2 cellular contexts compared by ENCODE assay signal in the genomic region with DNA sequence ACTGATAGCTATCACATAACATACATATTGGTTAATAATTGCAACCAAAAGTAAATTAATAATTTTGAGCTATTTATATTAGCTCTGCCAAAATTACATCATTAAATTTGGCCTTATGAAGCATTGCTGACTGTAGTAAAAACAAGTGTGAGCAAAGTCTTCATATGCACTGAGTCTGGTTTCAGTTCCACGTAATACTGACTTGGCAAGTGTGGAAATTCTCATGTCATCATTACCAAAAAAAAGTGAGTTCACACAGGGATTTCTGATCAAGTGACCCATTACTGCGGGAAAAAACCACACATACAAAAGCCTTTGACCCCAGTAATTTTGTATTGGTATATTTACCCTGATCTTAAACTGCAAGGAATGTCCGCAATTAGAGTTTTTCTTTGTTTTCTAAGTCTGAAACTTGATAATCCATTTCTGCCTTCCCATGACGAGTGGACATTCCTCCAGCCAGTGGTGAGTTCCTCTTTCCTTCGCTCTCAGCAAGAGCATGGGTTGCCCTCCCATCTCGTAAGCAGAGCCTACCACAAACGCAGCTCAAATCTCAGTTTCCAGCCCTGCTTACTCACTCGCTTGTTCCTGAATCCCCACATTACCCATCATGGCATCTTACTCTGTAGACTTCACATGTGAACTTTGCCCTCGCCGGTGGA.
TF ChIP-seq lines count a peak whose summit lies in the region.

No MANE protein-coding gene starts in this region.

TF ChIP-seq in liver, 16 proteins besides CTCF, POLR2A, EP300 and RAD21 (continued from another document):
- TF ChIP-seq, protein P1, sequence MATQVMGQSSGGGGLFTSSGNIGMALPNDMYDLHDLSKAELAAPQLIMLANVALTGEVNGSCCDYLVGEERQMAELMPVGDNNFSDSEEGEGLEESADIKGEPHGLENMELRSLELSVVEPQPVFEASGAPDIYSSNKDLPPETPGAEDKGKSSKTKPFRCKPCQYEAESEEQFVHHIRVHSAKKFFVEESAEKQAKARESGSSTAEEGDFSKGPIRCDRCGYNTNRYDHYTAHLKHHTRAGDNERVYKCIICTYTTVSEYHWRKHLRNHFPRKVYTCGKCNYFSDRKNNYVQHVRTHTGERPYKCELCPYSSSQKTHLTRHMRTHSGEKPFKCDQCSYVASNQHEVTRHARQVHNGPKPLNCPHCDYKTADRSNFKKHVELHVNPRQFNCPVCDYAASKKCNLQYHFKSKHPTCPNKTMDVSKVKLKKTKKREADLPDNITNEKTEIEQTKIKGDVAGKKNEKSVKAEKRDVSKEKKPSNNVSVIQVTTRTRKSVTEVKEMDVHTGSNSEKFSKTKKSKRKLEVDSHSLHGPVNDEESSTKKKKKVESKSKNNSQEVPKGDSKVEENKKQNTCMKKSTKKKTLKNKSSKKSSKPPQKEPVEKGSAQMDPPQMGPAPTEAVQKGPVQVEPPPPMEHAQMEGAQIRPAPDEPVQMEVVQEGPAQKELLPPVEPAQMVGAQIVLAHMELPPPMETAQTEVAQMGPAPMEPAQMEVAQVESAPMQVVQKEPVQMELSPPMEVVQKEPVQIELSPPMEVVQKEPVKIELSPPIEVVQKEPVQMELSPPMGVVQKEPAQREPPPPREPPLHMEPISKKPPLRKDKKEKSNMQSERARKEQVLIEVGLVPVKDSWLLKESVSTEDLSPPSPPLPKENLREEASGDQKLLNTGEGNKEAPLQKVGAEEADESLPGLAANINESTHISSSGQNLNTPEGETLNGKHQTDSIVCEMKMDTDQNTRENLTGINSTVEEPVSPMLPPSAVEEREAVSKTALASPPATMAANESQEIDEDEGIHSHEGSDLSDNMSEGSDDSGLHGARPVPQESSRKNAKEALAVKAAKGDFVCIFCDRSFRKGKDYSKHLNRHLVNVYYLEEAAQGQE (IDR thresholded peaks at IDR 0.05): no peak
- TF ChIP-seq, protein P2, sequence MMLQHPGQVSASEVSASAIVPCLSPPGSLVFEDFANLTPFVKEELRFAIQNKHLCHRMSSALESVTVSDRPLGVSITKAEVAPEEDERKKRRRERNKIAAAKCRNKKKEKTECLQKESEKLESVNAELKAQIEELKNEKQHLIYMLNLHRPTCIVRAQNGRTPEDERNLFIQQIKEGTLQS (IDR thresholded peaks at IDR 0.05): peak; percentile 15
- TF ChIP-seq, protein P3, sequence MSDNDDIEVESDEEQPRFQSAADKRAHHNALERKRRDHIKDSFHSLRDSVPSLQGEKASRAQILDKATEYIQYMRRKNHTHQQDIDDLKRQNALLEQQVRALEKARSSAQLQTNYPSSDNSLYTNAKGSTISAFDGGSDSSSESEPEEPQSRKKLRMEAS (IDR thresholded peaks at IDR 0.05): no peak
- TF ChIP-seq NR2F2 (IDR thresholded peaks at IDR 0.05) (no peak), HNF4A (conservative IDR thresholded peaks at IDR 0.05) (peak; percentile 39 to 48), YY1 (IDR thresholded peaks at IDR 0.05) (no peak), GABPA (IDR thresholded peaks at IDR 0.05 in 1 of 2, conservative IDR thresholded peaks at IDR 0.05 in 1 of 2) (no peak), EGR1 (IDR thresholded peaks at IDR 0.05; ENCODE audit: low read depth in 2 of 2) (no peak), RXRA (IDR thresholded peaks at IDR 0.05) (peak; percentile 30 to 53), FOXA2 (IDR thresholded peaks at IDR 0.05) (no peak)

TF ChIP-seq in HepG2, 621 proteins besides CTCF, POLR2A, EP300 and RAD21:
- TF ChIP-seq U2AF2 (IDR thresholded peaks at IDR 0.05; ENCODE audit: low read depth, low read length): no peak
- peak in 1 of 2 experiments; percentile 32; a peak in 2 of 4 replicates for TF ChIP-seq MAFK (conservative IDR thresholded peaks at IDR 0.05 in 1 of 2, IDR thresholded peaks at IDR 0.05 in 1 of 2; ENCODE audit: low read length in 2 of 2)
